ENCODE assay signal across 25 cellular contexts in genomic region chr15:41794081-41794480, GRCh38. TPM values are rescaled to one million over a fixed set of nuclear protein-coding genes. Genes with fewer than 3 reads are reported as not detected.
DNase-seq lines count a peak whose midpoint lies in the region; ATAC-seq and TF ChIP-seq lines count a peak whose summit lies in the region.
"Had no signal": no experiment of that assay in that cellular context is flagged by ENCODE, and none has a peak within 500 bp of the region (broad histone marks: within the 10 kb centered on the region; RNA-seq: fewer than 3 reads in every experiment).

No MANE protein-coding gene starts in this region.

- H3K4me1 Mint-ChIP-seq in activated naive CD8-positive, alpha-beta T cell treated with anti-CD3 and anti-CD28 coated beads, Interleukin-2, amount 10 ng/mL, durations not matched to agents 7 days and 5 days: peaks cover 53% of the 10 kb centered on the region
- peaks cover 37% of the 10 kb centered on the region for H3K4me1 Mint-ChIP-seq in activated naive CD8-positive, alpha-beta T cell treated with anti-CD3 and anti-CD28 coated beads for 36 hours

- ATAC-seq in activated naive CD8-positive, alpha-beta T cell treated with anti-CD3 and anti-CD28 coated beads, Interleukin-2, amount 10 ng/mL, durations not matched to agents 7 days and 5 days (ENCODE audit: low read depth): no peak
- ATAC-seq: activated CD4-positive, CD25-positive, alpha-beta regulatory T cell treated with anti-CD3 and anti-CD28 coated beads, Interleukin-2, amount 50 U/mL, for 24 hours; upper lobe of right lung had no signal

- H3K27ac Mint-ChIP-seq in activated naive CD8-positive, alpha-beta T cell treated with anti-CD3 and anti-CD28 coated beads, Interleukin-2, amount 10 ng/mL, durations not matched to agents 7 days and 5 days: peak overlapping the region; percentile 50
- H3K27ac Mint-ChIP-seq in activated naive CD8-positive, alpha-beta T cell treated with anti-CD3 and anti-CD28 coated beads for 36 hours: no peak overlapping the region
- H3K27ac Mint-ChIP-seq: activated T-helper 2 cell treated with anti-CD3 and anti-CD28 coated beads, Interferon-gamma antibody, Interleukin-2, Interleukin-4, amounts not matched to agents 10 μg/mL and 5 μg/mL and 100 μg/mL, durations not matched to agents 14 hours and 24 hours and 36 hours; IgD-negative memory B cell had no signal

- H3K4me3 Mint-ChIP-seq in activated naive CD8-positive, alpha-beta T cell treated with anti-CD3 and anti-CD28 coated beads, Interleukin-2, amount 10 ng/mL, durations not matched to agents 7 days and 5 days: no peak overlapping the region
- no peak overlapping the region for H3K4me3 Mint-ChIP-seq in activated naive CD8-positive, alpha-beta T cell treated with anti-CD3 and anti-CD28 coated beads for 36 hours
- H3K4me3 Mint-ChIP-seq: IgD-negative memory B cell had no signal

- no peak overlapping the region for H3K4me3 ChIP-seq in fibroblast of villous mesenchyme (ENCODE audit: low read depth, low read length)
- H3K4me3 ChIP-seq: lung, stomach, upper lobe of right lung had no signal

- no peaks in the 10 kb centered on the region for H3K27me3 Mint-ChIP-seq in activated naive CD8-positive, alpha-beta T cell treated with anti-CD3 and anti-CD28 coated beads, Interleukin-2, amount 10 ng/mL, durations not matched to agents 7 days and 5 days
- no peaks in the 10 kb centered on the region for H3K27me3 Mint-ChIP-seq in activated naive CD8-positive, alpha-beta T cell treated with anti-CD3 and anti-CD28 coated beads for 36 hours
- H3K27me3 Mint-ChIP-seq: CD4-positive, CD25-positive, alpha-beta regulatory T cell; IgD-negative memory B cell had no signal

- peaks cover 2% of the 10 kb centered on the region for H3K36me3 Mint-ChIP-seq in activated naive CD8-positive, alpha-beta T cell treated with anti-CD3 and anti-CD28 coated beads, Interleukin-2, amount 10 ng/mL, durations not matched to agents 7 days and 5 days
- H3K36me3 Mint-ChIP-seq in activated naive CD8-positive, alpha-beta T cell treated with anti-CD3 and anti-CD28 coated beads for 36 hours: no peaks in the 10 kb centered on the region

- TF ChIP-seq CTCF in fibroblast of villous mesenchyme (IDR thresholded peaks at IDR 0.05; ENCODE audit: insufficient read depth, low read depth, low read length): no peak

- no peak for DNase-seq in activated naive CD8-positive, alpha-beta T cell treated with anti-CD3 and anti-CD28 coated beads, Interleukin-2, amount 10 ng/mL, durations not matched to agents 7 days and 5 days
- no peak for DNase-seq in activated naive CD8-positive, alpha-beta T cell treated with anti-CD3 and anti-CD28 coated beads for 36 hours
- DNase-seq in amniotic stem cell (lab: John Stamatoyannopoulos, UW): peak; percentile 47
- DNase-seq in fibroblast of villous mesenchyme (ENCODE audit: low read depth): peak; percentile 57
- DNase-seq in NCI-H1694 treated with DMSO at 0.1 percent for 48 hours (lab: John Stamatoyannopoulos, UW): no peak
- no peak for DNase-seq in NCI-H1436 (lab: John Stamatoyannopoulos, UW)
- DNase-seq in NCI-H345 (lab: John Stamatoyannopoulos, UW): no peak
- DNase-seq in stimulated activated CD4-positive, alpha-beta T cell treated with anti-CD3 and anti-CD28 coated beads, Interleukin-1b, Interleukin-23, amount 100 ng/mL, for 48 hours: no peak
- DNase-seq: amygdala; CD4-positive, CD25-positive, alpha-beta regulatory T cell; cerebellar nuclear complex; DMS 273 treated with DMSO at 0.1 percent for 48 hours; effector CD8-positive, alpha-beta T cell; HCEC 1CT; hippocampal formation; kidney; NCI-H1694; NCI-H446 treated with DMSO at 0.1 percent for 48 hours; stomach; T-helper 9 cell; upper lobe of right lung had no signal

- no peaks in the 10 kb centered on the region for H3K9me3 Mint-ChIP-seq in activated naive CD8-positive, alpha-beta T cell treated with anti-CD3 and anti-CD28 coated beads, Interleukin-2, amount 10 ng/mL, durations not matched to agents 7 days and 5 days
- no peaks in the 10 kb centered on the region for H3K9me3 Mint-ChIP-seq in activated naive CD8-positive, alpha-beta T cell treated with anti-CD3 and anti-CD28 coated beads for 36 hours
- H3K9me3 Mint-ChIP-seq: activated T-helper 2 cell treated with anti-CD3 and anti-CD28 coated beads, Interferon-gamma antibody, Interleukin-2, Interleukin-4, amounts not matched to agents 10 μg/mL and 5 μg/mL and 100 μg/mL, durations not matched to agents 14 hours and 24 hours and 36 hours; CD4-positive, CD25-positive, alpha-beta regulatory T cell; IgD-negative memory B cell had no signal

- POLR2A ChIA-PET in activated naive CD8-positive, alpha-beta T cell treated with anti-CD3 and anti-CD28 coated beads, Interleukin-2, amount 10 ng/mL, durations not matched to agents 7 days and 5 days (lab: Charles Lee): no interaction called here

RNA-seq across cellular contexts. Expression of gene MAPKBP1, which starts 19.8 kb away (rescaled TPM):
- 10 to 100 TPM; 32.0 to 36.6 TPM for total RNA-seq in activated naive CD8-positive, alpha-beta T cell treated with anti-CD3 and anti-CD28 coated beads, Interleukin-2, amount 10 ng/mL, durations not matched to agents 7 days and 5 days
- total RNA-seq in activated naive CD8-positive, alpha-beta T cell treated with anti-CD3 and anti-CD28 coated beads for 36 hours: 10 to 100 TPM; 13.2 to 14.2 TPM
- total RNA-seq in fibroblast of villous mesenchyme: 30.9 and 36.7 TPM in 2 replicates

RNA-seq across cellular contexts. Expression of gene JMJD7, which starts 33.8 kb away (rescaled TPM):
- 10 to 100 TPM; 33.8 to 54.3 TPM for total RNA-seq in activated naive CD8-positive, alpha-beta T cell treated with anti-CD3 and anti-CD28 coated beads, Interleukin-2, amount 10 ng/mL, durations not matched to agents 7 days and 5 days
- 10 to 100 TPM in 1 of 2 experiments, 1 to 10 TPM in 1; 9.4 to 10.9 TPM for total RNA-seq in activated naive CD8-positive, alpha-beta T cell treated with anti-CD3 and anti-CD28 coated beads for 36 hours
- total RNA-seq in fibroblast of villous mesenchyme: 2.2 and 3.5 TPM in 2 replicates

RNA-seq across cellular contexts. Expression of gene PLA2G4B, which starts 44.6 kb away (rescaled TPM):
- 10 to 100 TPM; 21.5 to 26.0 TPM for total RNA-seq in activated naive CD8-positive, alpha-beta T cell treated with anti-CD3 and anti-CD28 coated beads, Interleukin-2, amount 10 ng/mL, durations not matched to agents 7 days and 5 days
- 1 to 10 TPM; 2.1 to 2.2 TPM for total RNA-seq in activated naive CD8-positive, alpha-beta T cell treated with anti-CD3 and anti-CD28 coated beads for 36 hours
- total RNA-seq in fibroblast of villous mesenchyme: 0.97 and 1.3 TPM in 2 replicates

Comparison
In these comparisons a context has a peak if more than half of its experiments do, and no peak if none do; other contexts are left out.
1. DNase-seq: peak in amniotic stem cell (single experiment) and fibroblast of villous mesenchyme (single experiment); none in activated naive CD8-positive, alpha-beta T cell treated with anti-CD3 and anti-CD28 coated beads, Interleukin-2, amount 10 ng/mL, durations not matched to agents 7 days and 5 days (single experiment), activated naive CD8-positive, alpha-beta T cell treated with anti-CD3 and anti-CD28 coated beads for 36 hours (single experiment), NCI-H1694 treated with DMSO at 0.1 percent for 48 hours (single experiment), NCI-H1436 (single experiment), NCI-H345 (single experiment) and stimulated activated CD4-positive, alpha-beta T cell treated with anti-CD3 and anti-CD28 coated beads, Interleukin-1b, Interleukin-23, amount 100 ng/mL, for 48 hours (single experiment).